1 cellular context compared by ENCODE assay signal in genomic region chr1:18481190-18481920, GRCh38.
TF ChIP-seq lines count a peak whose summit lies in the region.

No MANE protein-coding gene starts in this region.

TF ChIP-seq in GM12878, 131 proteins besides CTCF, POLR2A, EP300 and RAD21:
- TF ChIP-seq ZBTB33 (IDR thresholded peaks at IDR 0.05) (no peak), NFIC (IDR thresholded peaks at IDR 0.05; ENCODE audit: low read depth, low read length) (no peak), ATF2 (IDR thresholded peaks at IDR 0.05; ENCODE audit: low read length) (no peak), CBX5 (IDR thresholded peaks at IDR 0.05; ENCODE audit: low read depth) (no peak), HDGF (IDR thresholded peaks at IDR 0.05) (no peak), TCF3 (IDR thresholded peaks at IDR 0.05; ENCODE audit: borderline replicate concordance, insufficient read depth, low read depth, low read length) (peak; percentile 91), SPI1 (IDR thresholded peaks at IDR 0.05; ENCODE audit: borderline replicate concordance, insufficient read depth, low read depth, low read length) (no peak), ZNF687 (IDR thresholded peaks at IDR 0.05) (no peak), PAX5 (IDR thresholded peaks at IDR 0.05; ENCODE audit: borderline replicate concordance, low read depth, low read length) (peak; percentile 52; the same call in 1 of the 2 replicates), TCF12 (IDR thresholded peaks at IDR 0.05; ENCODE audit: low read depth, low read length) (peak; percentile 88), SP1 (IDR thresholded peaks at IDR 0.05; ENCODE audit: low read depth, low read length) (no peak), IRF5 (IDR thresholded peaks at IDR 0.05; ENCODE audit: borderline replicate concordance) (no peak), IRF4 (IDR thresholded peaks at IDR 0.05; ENCODE audit: low read depth, low read length) (no peak)
